1 cellular context compared by ENCODE assay signal in the genomic region with DNA sequence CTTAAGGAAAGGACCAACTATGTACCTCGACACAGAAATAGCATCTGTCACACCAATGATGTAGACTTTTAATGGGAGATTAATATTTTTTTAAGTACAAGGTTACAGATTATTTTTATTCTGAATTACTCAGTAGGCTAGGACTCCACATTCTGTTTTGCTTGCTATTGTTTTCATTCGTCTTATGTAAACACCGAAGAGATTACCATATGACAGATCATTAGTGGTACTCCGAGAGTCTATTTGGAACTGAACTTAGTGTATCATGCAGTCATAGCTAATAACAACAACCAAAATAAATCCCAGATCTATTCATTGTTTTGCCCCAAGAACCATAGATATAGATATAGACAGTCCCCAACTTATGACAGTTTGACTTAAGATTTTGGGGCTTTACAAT.
TF ChIP-seq lines count a peak whose summit lies in the region.

No MANE protein-coding gene starts in this region.

TF ChIP-seq in GM12891, 5 proteins besides CTCF, POLR2A, EP300 and RAD21 (continued from another document):
- TF ChIP-seq POU2F2 (IDR thresholded peaks at IDR 0.05; ENCODE audit: low read depth, low read length) = no peak
- no peak for TF ChIP-seq SPI1 (IDR thresholded peaks at IDR 0.05; ENCODE audit: low read depth, low read length)
- no peak for TF ChIP-seq POLR2AphosphoS5 (IDR thresholded peaks at IDR 0.05; ENCODE audit: low read depth, low read length)
